1 cellular context compared by ENCODE assay signal in the genomic region with DNA sequence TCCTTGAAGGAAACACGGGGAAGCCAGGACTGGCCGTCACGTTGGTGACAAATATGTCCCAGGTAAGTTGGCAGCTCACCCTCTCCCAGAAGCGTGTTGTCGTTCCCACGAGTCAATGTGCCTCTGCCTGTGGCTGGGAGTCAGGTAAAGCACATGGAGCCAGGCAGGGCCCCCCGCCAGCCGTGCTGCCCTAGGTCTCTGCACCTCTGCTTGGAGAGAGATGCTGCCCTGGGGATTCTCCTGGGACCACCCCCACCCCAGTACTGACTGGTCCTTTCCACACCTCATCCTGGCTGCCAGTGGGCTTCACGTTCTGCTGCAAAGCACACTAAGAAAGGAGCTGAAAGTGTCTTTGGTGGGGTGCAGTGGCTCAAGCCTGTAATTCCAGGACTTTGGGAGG.
TF ChIP-seq lines count a peak whose summit lies in the region.

No MANE protein-coding gene starts in this region.

TF ChIP-seq in IMR-90, 13 proteins besides CTCF, POLR2A, EP300 and RAD21:
- TF ChIP-seq BHLHE40 (IDR thresholded peaks at IDR 0.05; ENCODE audit: low read depth, low read length): no peak
- no peak for TF ChIP-seq RFX5 (IDR thresholded peaks at IDR 0.05; ENCODE audit: low read depth, low read length)
- TF ChIP-seq, protein P1, sequence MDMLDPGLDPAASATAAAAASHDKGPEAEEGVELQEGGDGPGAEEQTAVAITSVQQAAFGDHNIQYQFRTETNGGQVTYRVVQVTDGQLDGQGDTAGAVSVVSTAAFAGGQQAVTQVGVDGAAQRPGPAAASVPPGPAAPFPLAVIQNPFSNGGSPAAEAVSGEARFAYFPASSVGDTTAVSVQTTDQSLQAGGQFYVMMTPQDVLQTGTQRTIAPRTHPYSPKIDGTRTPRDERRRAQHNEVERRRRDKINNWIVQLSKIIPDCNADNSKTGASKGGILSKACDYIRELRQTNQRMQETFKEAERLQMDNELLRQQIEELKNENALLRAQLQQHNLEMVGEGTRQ (IDR thresholded peaks at IDR 0.05; ENCODE audit: low read depth, low read length): no peak
- no peak for TF ChIP-seq FOS (IDR thresholded peaks at IDR 0.05; ENCODE audit: low read depth, low read length)
- TF ChIP-seq, protein P2, sequence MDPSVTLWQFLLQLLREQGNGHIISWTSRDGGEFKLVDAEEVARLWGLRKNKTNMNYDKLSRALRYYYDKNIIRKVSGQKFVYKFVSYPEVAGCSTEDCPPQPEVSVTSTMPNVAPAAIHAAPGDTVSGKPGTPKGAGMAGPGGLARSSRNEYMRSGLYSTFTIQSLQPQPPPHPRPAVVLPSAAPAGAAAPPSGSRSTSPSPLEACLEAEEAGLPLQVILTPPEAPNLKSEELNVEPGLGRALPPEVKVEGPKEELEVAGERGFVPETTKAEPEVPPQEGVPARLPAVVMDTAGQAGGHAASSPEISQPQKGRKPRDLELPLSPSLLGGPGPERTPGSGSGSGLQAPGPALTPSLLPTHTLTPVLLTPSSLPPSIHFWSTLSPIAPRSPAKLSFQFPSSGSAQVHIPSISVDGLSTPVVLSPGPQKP (IDR thresholded peaks at IDR 0.05; ENCODE audit: borderline replicate concordance, low read depth, low read length): no peak
- no peak for TF ChIP-seq RCOR1 (IDR thresholded peaks at IDR 0.05; ENCODE audit: insufficient replicate concordance, low read length)
- TF ChIP-seq MAFK (IDR thresholded peaks at IDR 0.05; ENCODE audit: low read depth, low read length): no peak
- no peak for TF ChIP-seq MAZ (IDR thresholded peaks at IDR 0.05; ENCODE audit: borderline replicate concordance, low read depth, low read length)
- no peak for TF ChIP-seq CHD1 (IDR thresholded peaks at IDR 0.05; ENCODE audit: low read depth, low read length)
- TF ChIP-seq SMC3 (IDR thresholded peaks at IDR 0.05; ENCODE audit: low read depth, low read length): no peak
- TF ChIP-seq MXI1 (IDR thresholded peaks at IDR 0.05; ENCODE audit: borderline replicate concordance, low read depth, low read length): no peak
- TF ChIP-seq NFE2L2 (IDR thresholded peaks at IDR 0.05; ENCODE audit: low read depth, low read length): no peak
- no peak for TF ChIP-seq CEBPB (IDR thresholded peaks at IDR 0.05; ENCODE audit: low read depth, low read length)
